Comparison of ENCODE assay signal across 8 cellular contexts in the genomic region with DNA sequence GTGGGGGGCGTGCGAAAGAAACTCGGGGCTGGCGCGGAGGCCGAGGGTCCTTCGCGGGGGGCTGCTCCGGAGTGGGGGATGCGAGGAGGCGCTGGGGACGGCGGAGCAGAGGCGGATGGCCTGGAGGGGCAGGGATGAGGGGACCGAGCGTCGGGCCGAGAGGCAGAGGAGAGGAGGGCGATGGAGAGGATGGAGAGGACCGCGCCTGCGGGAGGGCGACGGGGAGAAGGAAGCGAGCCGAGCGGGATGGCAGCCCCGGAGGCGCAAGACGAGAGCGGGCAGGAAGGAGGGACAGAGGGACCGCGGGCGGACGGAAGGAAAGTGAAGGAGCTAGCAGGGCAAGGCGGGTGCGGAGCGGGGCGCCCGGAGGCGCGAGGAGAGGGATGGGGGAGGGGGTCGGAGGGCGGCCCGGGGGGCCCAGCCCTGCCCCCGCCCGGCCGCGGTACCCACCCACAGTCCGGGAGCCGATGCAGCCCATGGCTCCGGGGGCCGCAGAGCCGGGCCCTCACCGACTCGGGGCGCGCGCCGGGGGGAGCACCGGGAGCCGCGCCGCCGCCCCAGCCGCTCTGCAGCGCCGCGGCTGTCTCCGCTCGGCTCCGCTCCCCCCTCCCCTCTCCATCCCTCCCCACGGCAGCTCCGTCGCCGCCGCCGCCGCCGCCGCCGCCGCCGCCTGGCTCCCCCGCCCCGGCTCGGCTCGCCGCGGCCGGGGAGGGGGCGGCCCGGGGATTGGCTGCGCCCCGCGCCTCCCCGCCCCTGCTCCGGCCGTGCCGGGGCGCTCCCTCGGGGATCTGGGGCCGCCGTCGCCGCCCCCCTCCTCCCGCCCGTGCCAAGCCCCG. TPM values are rescaled to one million over a fixed set of nuclear protein-coding genes. Genes with fewer than 3 reads are reported as not detected.
DNase-seq lines count a peak whose midpoint lies in the region; ATAC-seq and TF ChIP-seq lines count a peak whose summit lies in the region.

FAM131B (minus strand) TSS at position 588 of the 836 bp plus-strand sequence; CDS start at position 478, 110 bp downstream.

- H3K4me1 ChIP-seq in HUES64 (ENCODE audit: insufficient read depth, low read length) (peaks cover 20% of the 10 kb centered on the region), cardiac muscle cell (ENCODE audit: low read depth) (peaks cover 3% of the 10 kb centered on the region), parathyroid adenoma (no peaks in the 10 kb centered on the region)

- H3K36me3 ChIP-seq in HUES64 (ENCODE audit: insufficient read depth, low read length) (peaks cover 25% of the 10 kb centered on the region), cardiac muscle cell (no peaks in the 10 kb centered on the region), parathyroid adenoma (ENCODE audit: control insufficient read depth, insufficient read depth, low read length) (no peaks in the 10 kb centered on the region)

- peaks cover 9% of the 10 kb centered on the region for H3K4me1 Mint-ChIP-seq in activated T-helper 2 cell treated with anti-CD3 and anti-CD28 coated beads, Interferon-gamma antibody, Interleukin-2, Interleukin-4, amounts not matched to agents 10 μg/mL and 5 μg/mL and 100 μg/mL, durations not matched to agents 14 hours and 24 hours and 36 hours (ENCODE audit: low read depth)

- H3K9ac ChIP-seq in HUES64 (ENCODE audit: low read depth, low read length): peak within 1 kb of the TSS; percentile 30
- no peak within 1 kb of the TSS for H3K9ac ChIP-seq in parathyroid adenoma

- peaks cover 73% of the 10 kb centered on the region for H3K27me3 Mint-ChIP-seq in activated T-helper 2 cell treated with anti-CD3 and anti-CD28 coated beads, Interferon-gamma antibody, Interleukin-2, Interleukin-4, amounts not matched to agents 10 μg/mL and 5 μg/mL and 100 μg/mL, durations not matched to agents 14 hours and 24 hours and 36 hours (ENCODE audit: low read depth)

- DNase-seq in activated T-helper 2 cell treated with anti-CD3 and anti-CD28 coated beads, Interferon-gamma antibody, Interleukin-2, Interleukin-4, amounts not matched to agents 10 μg/mL and 5 μg/mL and 100 μg/mL, durations not matched to agents 14 hours and 24 hours and 36 hours (ENCODE audit: low spot score): no peak
- DNase-seq in cardiac muscle cell (ENCODE audit: low read depth in 1 of 2, low spot score in 1 of 2): peak; percentile 12 to 34
- no peak for DNase-seq in HK-2 (ENCODE audit: unreplicated experiment)
- DNase-seq in middle frontal gyrus (ENCODE audit: extremely low spot score, low spot score): no peak

- H3K27ac Mint-ChIP-seq in activated T-helper 2 cell treated with anti-CD3 and anti-CD28 coated beads, Interferon-gamma antibody, Interleukin-2, Interleukin-4, amounts not matched to agents 10 μg/mL and 5 μg/mL and 100 μg/mL, durations not matched to agents 14 hours and 24 hours and 36 hours: no peak within 1 kb of the TSS

- intact Hi-C loops in activated T-helper 2 cell treated with anti-CD3 and anti-CD28 coated beads, Interferon-gamma antibody, Interleukin-2, Interleukin-4, amounts not matched to agents 10 μg/mL and 5 μg/mL and 100 μg/mL, durations not matched to agents 14 hours and 24 hours and 36 hours (cut with micrococcal nuclease): loop anchor here (2.0 to 5.0 kb wide), 2 partner anchors 18 to 75 kb away; partner anchors contain the start of genes CASP2 and ZYX

- H3K4me3 ChIP-seq in GM12875 (ENCODE audit: low read depth, low read length): peak within 1 kb of the TSS; percentile 21
- peak within 1 kb of the TSS; percentile 76 for H3K4me3 ChIP-seq in HUES64 (ENCODE audit: low read length)
- peak within 1 kb of the TSS; percentile 54 for H3K4me3 ChIP-seq in cardiac muscle cell
- peak within 1 kb of the TSS; percentile 47 for H3K4me3 ChIP-seq in parathyroid adenoma (ENCODE audit: low read depth, low read length)

- WGBS in HUES64: under 1% methylated on average over 109 of the region's 109 CpGs

- H2AFZ ChIP-seq in parathyroid adenoma: peak within 1 kb of the TSS; percentile 74

- TF ChIP-seq CTCF in GM12875 (IDR thresholded peaks at IDR 0.05; ENCODE audit: borderline replicate concordance, insufficient read depth, low read depth, low read length): no peak
- no peak for TF ChIP-seq CTCF in cardiac muscle cell (IDR thresholded peaks at IDR 0.05; ENCODE audit: low read depth, low read length)
- no peak for TF ChIP-seq CTCF in parathyroid adenoma (IDR thresholded peaks at IDR 0.05)

- H3K36me3 Mint-ChIP-seq in activated T-helper 2 cell treated with anti-CD3 and anti-CD28 coated beads, Interferon-gamma antibody, Interleukin-2, Interleukin-4, amounts not matched to agents 10 μg/mL and 5 μg/mL and 100 μg/mL, durations not matched to agents 14 hours and 24 hours and 36 hours (ENCODE audit: low read depth): no peaks in the 10 kb centered on the region

- H3K27ac ChIP-seq in HUES64 (ENCODE audit: low read depth, low read length) (no peak within 1 kb of the TSS; the same call in 1 of the 2 replicates), cardiac muscle cell (no peak within 1 kb of the TSS), parathyroid adenoma (no peak within 1 kb of the TSS)

- no peaks in the 10 kb centered on the region for H3K9me3 Mint-ChIP-seq in activated T-helper 2 cell treated with anti-CD3 and anti-CD28 coated beads, Interferon-gamma antibody, Interleukin-2, Interleukin-4, amounts not matched to agents 10 μg/mL and 5 μg/mL and 100 μg/mL, durations not matched to agents 14 hours and 24 hours and 36 hours

- H3K4me3 Mint-ChIP-seq in activated T-helper 2 cell treated with anti-CD3 and anti-CD28 coated beads, Interferon-gamma antibody, Interleukin-2, Interleukin-4, amounts not matched to agents 10 μg/mL and 5 μg/mL and 100 μg/mL, durations not matched to agents 14 hours and 24 hours and 36 hours (ENCODE audit: low read depth): peak within 1 kb of the TSS; percentile 81

- H3K27me3 ChIP-seq in HUES64 (ENCODE audit: insufficient read depth, low read length): peaks cover 33% of the 10 kb centered on the region
- H3K27me3 ChIP-seq in cardiac muscle cell: peaks cover 78% of the 10 kb centered on the region
- no peaks in the 10 kb centered on the region for H3K27me3 ChIP-seq in parathyroid adenoma (ENCODE audit: control insufficient read depth, insufficient read depth, low read length)

- no peak for ATAC-seq in GM19023 (IDR thresholded peaks at IDR 0.05; ENCODE audit: unreplicated experiment)

- H3K9me3 ChIP-seq in HUES64 (ENCODE audit: insufficient read depth, low read depth, low read length) (no peaks in the 10 kb centered on the region), cardiac muscle cell (ENCODE audit: low read depth) (no peaks in the 10 kb centered on the region), parathyroid adenoma (ENCODE audit: control insufficient read depth, low read length) (no peaks in the 10 kb centered on the region)

- H3K4me2 ChIP-seq in parathyroid adenoma (ENCODE audit: low read length): peak within 1 kb of the TSS; percentile 88

- H3K79me2 ChIP-seq in parathyroid adenoma: no peaks in the 10 kb centered on the region

RNA-seq across cellular contexts. Expression of gene FAM131B, which starts in this region (rescaled TPM):
- polyA plus RNA-seq in HUES64 (2013, experiment 1 of 2): 14.9 TPM
- polyA plus RNA-seq in HUES64 (2013, experiment 2 of 2): 16.0 TPM
- 1.3 and 2.0 TPM in 2 replicates for total RNA-seq in activated T-helper 2 cell treated with anti-CD3 and anti-CD28 coated beads, Interferon-gamma antibody, Interleukin-2, Interleukin-4, amounts not matched to agents 10 μg/mL and 5 μg/mL and 100 μg/mL, durations not matched to agents 14 hours and 24 hours and 36 hours
- total RNA-seq in cardiac muscle cell: 0.71 and 3.0 TPM in 2 replicates
- polyA plus RNA-seq in cardiac muscle cell: 0.14 and 0.26 TPM in 2 replicates

Comparison
In these comparisons a context has a peak if more than half of its experiments do, and no peak if none do; other contexts are left out.
1. H3K4me3 ChIP-seq: peak in every context shown above with its lines; median percentile 76 in HUES64; 54 in cardiac muscle cell; 47 in parathyroid adenoma; 21 in GM12875.
2. DNase-seq: peak in cardiac muscle cell (2 of 2); none in activated T-helper 2 cell treated with anti-CD3 and anti-CD28 coated beads, Interferon-gamma antibody, Interleukin-2, Interleukin-4, amounts not matched to agents 10 μg/mL and 5 μg/mL and 100 μg/mL, durations not matched to agents 14 hours and 24 hours and 36 hours (single experiment), HK-2 (single experiment) and middle frontal gyrus (single experiment).